In genomic region chr7:28811990-28812389, GRCh38 we compare ENCODE assay signal across 16 cellular contexts.
"Had no signal": no experiment of that assay in that cellular context is flagged by ENCODE, and none has a peak within 500 bp of the region (broad histone marks: within the 10 kb centered on the region; RNA-seq: fewer than 3 reads in every experiment).

No MANE protein-coding gene starts in this region.

- H3K9me3 Mint-ChIP-seq: activated naive CD4-positive, alpha-beta T cell treated with anti-CD3 and anti-CD28 coated beads for 36 hours; activated naive CD8-positive, alpha-beta T cell treated with anti-CD3 and anti-CD28 coated beads, Interleukin-2, amount 50 U/mL, for 24 hours; activated T-helper 2 cell treated with anti-CD3 and anti-CD28 coated beads, Interferon-gamma antibody, Interleukin-2, Interleukin-4, amounts not matched to agents 10 μg/mL and 5 μg/mL and 100 μg/mL, durations not matched to agents 14 hours and 24 hours and 36 hours; endodermal cell; natural killer cell treated with Interleukin-12 subunit alpha and Interleukin-12 subunit beta and Interleukin-15 and Interleukin-18, amount 100 ng/mL, for 72 hours had no signal

- H3K27me3 Mint-ChIP-seq: activated naive CD8-positive, alpha-beta T cell treated with anti-CD3 and anti-CD28 coated beads, Interleukin-2, amount 50 U/mL, for 24 hours had no signal

- H3K4me3 Mint-ChIP-seq: activated naive CD4-positive, alpha-beta T cell treated with anti-CD3 and anti-CD28 coated beads for 36 hours; activated naive CD8-positive, alpha-beta T cell treated with anti-CD3 and anti-CD28 coated beads, Interleukin-2, amount 50 U/mL, for 24 hours; endodermal cell; natural killer cell treated with Interleukin-12 subunit alpha and Interleukin-12 subunit beta and Interleukin-15 and Interleukin-18, amount 100 ng/mL, for 72 hours had no signal

- H3K4me1 Mint-ChIP-seq: endodermal cell had no signal

- H3K36me3 Mint-ChIP-seq: natural killer cell treated with Interleukin-12 subunit alpha and Interleukin-12 subunit beta and Interleukin-15 and Interleukin-18, amount 100 ng/mL, for 72 hours had no signal

- DNase-seq: activated CD4-positive, alpha-beta T cell treated with anti-CD3 and anti-CD28 coated beads for 1 hour; activated CD4-positive, alpha-beta T cell treated with anti-CD3 and anti-CD28 coated beads, Interleukin-2, amount 50 U/mL, for 48 hours; activated naive CD4-positive, alpha-beta T cell treated with anti-CD3 and anti-CD28 coated beads for 36 hours; activated naive CD8-positive, alpha-beta T cell treated with anti-CD3 and anti-CD28 coated beads, Interleukin-2, amount 50 U/mL, for 24 hours; activated T-cell treated with anti-CD3 and anti-CD28 coated beads, Interleukin-2, amount 50 U/mL, for 1 hour; endodermal cell; islet precursor cell; nucleus accumbens; stimulated activated CD4-positive, alpha-beta T cell treated with anti-CD3 and anti-CD28 coated beads, Interleukin-15, amount 100 ng/mL, for 24 hours; stimulated activated CD4-positive, alpha-beta T cell treated with anti-CD3 and anti-CD28 coated beads, Interleukin-4, amount 100 ng/mL, for 1 hour; stimulated activated CD8-positive, alpha-beta memory T cell treated with anti-CD3 and anti-CD28 coated beads, Interleukin-4, amount 100 ng/mL, for 48 hours; stimulated activated naive CD8-positive, alpha-beta T cell treated with anti-CD3 and anti-CD28 coated beads, Interleukin-15, Interleukin-2, amounts not matched to agents 100 U/mL and 50 U/mL, for 24 hours; transverse colon had no signal

- ATAC-seq: activated naive CD8-positive, alpha-beta T cell treated with anti-CD3 and anti-CD28 coated beads, Interleukin-2, amount 50 U/mL, for 24 hours; natural killer cell treated with Interleukin-12 subunit alpha and Interleukin-12 subunit beta and Interleukin-15 and Interleukin-18, amount 100 ng/mL, for 72 hours; stimulated activated naive CD8-positive, alpha-beta T cell treated with anti-CD3 and anti-CD28 coated beads, Interleukin-15, Interleukin-2, amounts not matched to agents 100 U/mL and 50 U/mL, for 24 hours had no signal

- H3K27ac Mint-ChIP-seq: activated naive CD4-positive, alpha-beta T cell treated with anti-CD3 and anti-CD28 coated beads for 36 hours; activated naive CD8-positive, alpha-beta T cell treated with anti-CD3 and anti-CD28 coated beads, Interleukin-2, amount 50 U/mL, for 24 hours; activated T-helper 2 cell treated with anti-CD3 and anti-CD28 coated beads, Interferon-gamma antibody, Interleukin-2, Interleukin-4, amounts not matched to agents 10 μg/mL and 5 μg/mL and 100 μg/mL, durations not matched to agents 14 hours and 24 hours and 36 hours; endodermal cell; natural killer cell treated with Interleukin-12 subunit alpha and Interleukin-12 subunit beta and Interleukin-15 and Interleukin-18, amount 100 ng/mL, for 72 hours; progenitor cell of endocrine pancreas had no signal
